ENCODE assay signal across 14 cellular contexts in genomic region chr7:37450035-37450434, GRCh38. TPM values are rescaled to one million over a fixed set of nuclear protein-coding genes. Genes with fewer than 3 reads are reported as not detected.
DNase-seq lines count a peak whose midpoint lies in the region; ATAC-seq and TF ChIP-seq lines count a peak whose summit lies in the region.
"Had no signal": no experiment of that assay in that cellular context is flagged by ENCODE, and none has a peak within 500 bp of the region (broad histone marks: within the 10 kb centered on the region; RNA-seq: fewer than 3 reads in every experiment).

No MANE protein-coding gene starts in this region.

- H3K4me1 ChIP-seq in Karpas-422 (ENCODE audit: low read length), result peaks cover 21% of the 10 kb centered on the region
- H3K4me1 ChIP-seq: Caco-2 had no signal

- H3K27me3 Mint-ChIP-seq in T-helper 2 cell treated with Interferon-gamma antibody and Interleukin-4, amounts not matched to agents 5 μg/mL and 100 μg/mL, for 36 hours (ENCODE audit: low read depth), result peaks cover 17% of the 10 kb centered on the region
- H3K27me3 Mint-ChIP-seq in activated naive CD8-positive, alpha-beta T cell, result no peaks in the 10 kb centered on the region
- peaks cover 54% of the 10 kb centered on the region for H3K27me3 Mint-ChIP-seq in nephron progenitor cell (ENCODE audit: low read depth, poor library complexity)

- no peaks in the 10 kb centered on the region for H3K36me3 ChIP-seq in Karpas-422 (ENCODE audit: insufficient read depth, low read length)
- H3K36me3 ChIP-seq: brain microvascular endothelial cell, vagina had no signal

- H3K9me3 Mint-ChIP-seq in T-helper 2 cell treated with Interferon-gamma antibody and Interleukin-4, amounts not matched to agents 5 μg/mL and 100 μg/mL, for 36 hours, result no peaks in the 10 kb centered on the region
- H3K9me3 Mint-ChIP-seq in activated naive CD8-positive, alpha-beta T cell (ENCODE audit: low read depth), result no peaks in the 10 kb centered on the region
- H3K9me3 Mint-ChIP-seq in nephron progenitor cell, result peaks cover 4% of the 10 kb centered on the region

- no peak overlapping the region for H3K27ac Mint-ChIP-seq in T-helper 2 cell treated with Interferon-gamma antibody and Interleukin-4, amounts not matched to agents 5 μg/mL and 100 μg/mL, for 36 hours
- no peak overlapping the region for H3K27ac Mint-ChIP-seq in activated naive CD8-positive, alpha-beta T cell
- H3K27ac Mint-ChIP-seq in nephron progenitor cell, result no peak overlapping the region

- H3K4me3 Mint-ChIP-seq in T-helper 2 cell treated with Interferon-gamma antibody and Interleukin-4, amounts not matched to agents 5 μg/mL and 100 μg/mL, for 36 hours, result peak overlapping the region; percentile 89
- peak overlapping the region; percentile 98 for H3K4me3 Mint-ChIP-seq in activated naive CD8-positive, alpha-beta T cell
- H3K4me3 Mint-ChIP-seq in nephron progenitor cell, result peak overlapping the region; percentile 21

- peaks cover 6% of the 10 kb centered on the region for H3K36me3 Mint-ChIP-seq in T-helper 2 cell treated with Interferon-gamma antibody and Interleukin-4, amounts not matched to agents 5 μg/mL and 100 μg/mL, for 36 hours (ENCODE audit: low read depth)
- peaks cover under 1% of the 10 kb centered on the region for H3K36me3 Mint-ChIP-seq in activated naive CD8-positive, alpha-beta T cell
- no peaks in the 10 kb centered on the region for H3K36me3 Mint-ChIP-seq in nephron progenitor cell (ENCODE audit: low read depth)

- DNase-seq in T-helper 2 cell treated with Interferon-gamma antibody and Interleukin-4, amounts not matched to agents 5 μg/mL and 100 μg/mL, for 36 hours (ENCODE audit: low spot score), result no peak
- no peak for DNase-seq in T-helper 2 cell
- DNase-seq in Karpas-422, result no peak
- DNase-seq in nephron progenitor cell, result no peak
- no peak for DNase-seq in activated effector memory CD4-positive, alpha-beta T cell treated with anti-CD3 and anti-CD28 coated beads, Interleukin-2, amount 50 U/mL, for 16 hours
- DNase-seq: brain microvascular endothelial cell; Caco-2; GF-D8; occipital lobe; stimulated activated naive CD4-positive, alpha-beta T cell had no signal

- H3K27me3 ChIP-seq in Karpas-422 (ENCODE audit: low read length), result no peaks in the 10 kb centered on the region
- H3K27me3 ChIP-seq: vagina had no signal

- no peaks in the 10 kb centered on the region for H3K79me2 ChIP-seq in Karpas-422 (ENCODE audit: low read length)

- peaks cover 33% of the 10 kb centered on the region for H3K4me1 Mint-ChIP-seq in T-helper 2 cell treated with Interferon-gamma antibody and Interleukin-4, amounts not matched to agents 5 μg/mL and 100 μg/mL, for 36 hours (ENCODE audit: low read depth)
- H3K4me1 Mint-ChIP-seq in activated naive CD8-positive, alpha-beta T cell (ENCODE audit: low read depth), result peaks cover 40% of the 10 kb centered on the region
- H3K4me1 Mint-ChIP-seq in nephron progenitor cell, result peaks cover 35% of the 10 kb centered on the region

- peak overlapping the region; percentile 72 for H3K4me3 ChIP-seq in Karpas-422 (ENCODE audit: low read length)

- no peaks in the 10 kb centered on the region for H4K20me1 ChIP-seq in Karpas-422 (ENCODE audit: insufficient read depth, low read depth, low read length)

- peak overlapping the region; percentile 87 for H3K4me2 ChIP-seq in Karpas-422 (ENCODE audit: low read depth, low read length, poor library complexity, severe bottlenecking)

- H3K9me2 ChIP-seq in Karpas-422 (replicated peaks; ENCODE audit: insufficient read depth, low read length), result no peaks in the 10 kb centered on the region

- H3K9me3 ChIP-seq in Karpas-422 (ENCODE audit: low read length), result no peaks in the 10 kb centered on the region
- H3K9me3 ChIP-seq: Caco-2, vagina had no signal

- no peak overlapping the region for H2AFZ ChIP-seq in Karpas-422 (ENCODE audit: low read length)

- TF ChIP-seq CTCF in nephron progenitor cell (IDR thresholded peaks at IDR 0.05), result no peak

- no peak for ATAC-seq in GM18868 (IDR thresholded peaks at IDR 0.05; ENCODE audit: unreplicated experiment)
- no peak for ATAC-seq in HG02981 (IDR thresholded peaks at IDR 0.05; ENCODE audit: unreplicated experiment)

- H3K9ac ChIP-seq in Karpas-422 (ENCODE audit: low read length), result peak overlapping the region; percentile 71; the same call in 1 of the 2 replicates

- no peak overlapping the region for H3K27ac ChIP-seq in Karpas-422 (ENCODE audit: low read length)
- H3K27ac ChIP-seq: brain microvascular endothelial cell had no signal

RNA-seq across cellular contexts. Expression of gene ELMO1, which starts 1.4 kb away (rescaled TPM):
- 87.7 and 137 TPM in 2 replicates for total RNA-seq in Karpas-422 (2014; rRNA removed; shearing (Covaris generic); ENCODE audit: low replicate concordance)

Comparison
In these comparisons a context has a peak if more than half of its experiments do, and no peak if none do; other contexts are left out.
1. H3K4me3 Mint-ChIP-seq: peak in every context shown above with its lines; median percentile 98 in activated naive CD8-positive, alpha-beta T cell; 89 in T-helper 2 cell treated with Interferon-gamma antibody and Interleukin-4, amounts not matched to agents 5 μg/mL and 100 μg/mL, for 36 hours; 21 in nephron progenitor cell.